Comparison of ENCODE assay signal across 9 cellular contexts in the genomic region with DNA sequence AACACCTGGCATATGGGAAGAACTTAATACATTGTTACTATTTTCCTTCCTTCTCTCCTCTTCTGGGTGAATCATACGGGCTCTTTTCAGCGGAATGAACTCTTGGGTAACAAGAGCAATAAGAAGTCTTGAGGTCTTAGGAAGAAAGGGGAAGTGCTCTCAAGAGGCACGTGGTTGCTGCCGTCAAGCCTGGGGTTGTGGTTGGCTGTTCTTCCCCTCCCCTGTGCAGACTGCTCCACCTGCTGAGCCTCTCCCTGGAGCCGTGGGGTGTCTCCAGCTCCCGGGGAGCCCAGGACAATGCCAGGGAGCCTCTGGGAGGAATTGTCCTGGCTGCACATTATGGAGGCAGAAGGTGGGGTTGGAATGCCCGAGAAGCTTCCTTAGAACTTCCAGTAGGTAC. TPM values are rescaled to one million over a fixed set of nuclear protein-coding genes. Genes with fewer than 3 reads are reported as not detected.
A peak's percentile ranks its signal among the peaks of the same experiment; 100 is the strongest.
DNase-seq lines count a peak whose midpoint lies in the region; ATAC-seq and TF ChIP-seq lines count a peak whose summit lies in the region.
"Had no signal": no experiment of that assay in that cellular context is flagged by ENCODE, and none has a peak within 500 bp of the region (broad histone marks: within the 10 kb centered on the region; RNA-seq: fewer than 3 reads in every experiment).

No MANE protein-coding gene starts in this region.

- no peak overlapping the region for H2BK120ac ChIP-seq in IMR-90 (ENCODE audit: low read depth, low read length)

- H3K27me3 Mint-ChIP-seq in neural progenitor cell (ENCODE audit: insufficient read depth, low read depth): peaks cover 9% of the 10 kb centered on the region

- H3K14ac ChIP-seq in IMR-90 (replicated peaks; ENCODE audit: low read depth, low read length): no peak overlapping the region

- no CpG with 5 or more reads among the region's 7 CpGs for WGBS in IMR-90 (ENCODE audit: extremely low coverage in 2 of 2, insufficient read length in 1 of 2), 2 experiments

- CTCF ChIA-PET in GM10248 (lab: Yijun Ruan, JAX): interaction anchor here (2.5 kb wide), 1 partner anchor 16 kb away, joined by 5 read pairs; no protein-coding TSS in a partner anchor
- CTCF ChIA-PET in IMR-90 (lab: Yijun Ruan, JAX): no interaction called here

- H3K36me3 ChIP-seq in IMR-90 (ENCODE audit: control insufficient read depth, insufficient read depth, low read length) (no peaks in the 10 kb centered on the region), neural progenitor cell (no peaks in the 10 kb centered on the region)

- dilution Hi-C loops in IMR-90 (cut with HindIII; ENCODE audit: low sequenced_read_pairs, unreplicated experiment): no loop called here

- H3K4ac ChIP-seq in IMR-90 (ENCODE audit: low read depth, low read length): no peak overlapping the region

- H3K9me1 ChIP-seq in IMR-90 (ENCODE audit: insufficient read depth, low read length): 0 out of 2 replicates have a peak, but pooled peaks cover 2% of the 10 kb centered on the region

- TF ChIP-seq CTCF in GM10248 (IDR thresholded peaks at IDR 0.05; ENCODE audit: control extremely low read depth, extremely low read depth, low read depth, missing control alignments) (no peak), IMR-90 (conservative IDR thresholded peaks at IDR 0.05; ENCODE audit: low read depth, low read length) (no peak), neural progenitor cell (IDR thresholded peaks at IDR 0.05) (no peak)

- H4K8ac ChIP-seq in IMR-90 (ENCODE audit: low read depth in 2 of 2, low read length in 2 of 2): no peak overlapping the region

- H2AK9ac ChIP-seq in IMR-90 (replicated peaks; ENCODE audit: low read depth, low read length, poor library complexity): peak overlapping the region; percentile 5

- H3K36me3 Mint-ChIP-seq in neural progenitor cell: no peaks in the 10 kb centered on the region

- no peak overlapping the region for H3K18ac ChIP-seq in IMR-90 (ENCODE audit: low read depth, low read length)

- no peak overlapping the region for H2BK5ac ChIP-seq in IMR-90 (ENCODE audit: low read depth, low read length, poor library complexity, severe bottlenecking)

- H3K4me3 ChIP-seq in IMR-90 (ENCODE audit: insufficient read depth, low read depth, low read length): no peak overlapping the region
- no peak overlapping the region for H3K4me3 ChIP-seq in neural progenitor cell

- H3K4me2 ChIP-seq in IMR-90 (ENCODE audit: low read depth, low read length) (no peak overlapping the region), neural progenitor cell (no peak overlapping the region)

- H3K4me1 ChIP-seq in IMR-90 (ENCODE audit: control insufficient read depth, insufficient read depth, low read length): no peaks in the 10 kb centered on the region
- peaks cover 8% of the 10 kb centered on the region for H3K4me1 ChIP-seq in neural progenitor cell

- peak; percentile 84 for DNase-seq in GM10248 (ENCODE audit: extremely low spot score)
- DNase-seq in IMR-90: peak; percentile 18
- peak; percentile 43 for DNase-seq in activated CD8-positive, alpha-beta memory T cell treated with anti-CD3 and anti-CD28 coated beads, Interleukin-2, amount 50 U/mL, for 4 hours
- peak; percentile 78 for DNase-seq in pons (ENCODE audit: low spot score)
- DNase-seq in HK-2 (ENCODE audit: unreplicated experiment): no peak
- DNase-seq in DMS 273 (lab: John Stamatoyannopoulos, UW; ENCODE audit: unreplicated experiment): no peak
- DNase-seq in neural progenitor cell (ENCODE audit: low spot score): no peak

- peaks cover 4% of the 10 kb centered on the region; the same call in 1 of the 2 replicates for H3K27me3 ChIP-seq in IMR-90 (ENCODE audit: control insufficient read depth, insufficient read depth, low read length)
- no peaks in the 10 kb centered on the region for H3K27me3 ChIP-seq in neural progenitor cell

- no peak overlapping the region for H3K27ac ChIP-seq in IMR-90 (ENCODE audit: insufficient read depth, low read length)
- no peak overlapping the region for H3K27ac ChIP-seq in neural progenitor cell

- in situ Hi-C loops in IMR-90 (cut with MboI; ENCODE audit: low sequenced_read_pairs): no loop called here

- H2BK20ac ChIP-seq in IMR-90 (ENCODE audit: low read depth, low read length): no peak overlapping the region

- no TSS peak for BruUV-seq in IMR-90 (replicated peaks; lab: Mats Ljungman, UMichigan)

- no peak overlapping the region for H2BK15ac ChIP-seq in IMR-90 (ENCODE audit: low read depth, low read length)

- H3K9me3 ChIP-seq in IMR-90 (ENCODE audit: control insufficient read depth, insufficient read depth, low read length) (no peaks in the 10 kb centered on the region), neural progenitor cell (ENCODE audit: low read depth) (no peaks in the 10 kb centered on the region)

- H2AK5ac ChIP-seq in IMR-90 (ENCODE audit: low read depth, low read length): no peak overlapping the region

- no peak overlapping the region for H3K27ac Mint-ChIP-seq in neural progenitor cell

- peaks cover 9% of the 10 kb centered on the region for H3K4me1 Mint-ChIP-seq in neural progenitor cell

- H3K9ac ChIP-seq in IMR-90 (ENCODE audit: low read depth, low read length): no peak overlapping the region
- H3K9ac ChIP-seq in neural progenitor cell: no peak overlapping the region

- H4K91ac ChIP-seq in IMR-90 (ENCODE audit: insufficient read depth, low read depth, low read length): no peak overlapping the region

- no peak overlapping the region for H3K56ac ChIP-seq in IMR-90 (ENCODE audit: extremely low read depth, insufficient read depth, low read length)

- H4K20me1 ChIP-seq in IMR-90 (ENCODE audit: insufficient read depth, low read length): no peaks in the 10 kb centered on the region
- no peaks in the 10 kb centered on the region for H4K20me1 ChIP-seq in neural progenitor cell (ENCODE audit: low read depth)

- H4K5ac ChIP-seq in IMR-90 (ENCODE audit: low read depth, low read length): no peak overlapping the region

- H3F3A ChIP-seq in neural progenitor cell (ENCODE audit: low read depth): no peaks in the 10 kb centered on the region

- no peaks in the 10 kb centered on the region for H3K9me3 Mint-ChIP-seq in neural progenitor cell

- no peak overlapping the region for H3K23ac ChIP-seq in IMR-90 (ENCODE audit: low read depth, low read length)

- no peaks in the 10 kb centered on the region for H3K79me2 ChIP-seq in neural progenitor cell (ENCODE audit: low read depth)

- POLR2A ChIA-PET in GM10248 (lab: Yijun Ruan, JAX) (no interaction called here), IMR-90 (lab: Charles Lee; ENCODE audit: unreplicated experiment) (no interaction called here)

- intact Hi-C loops in IMR-90 (cut with micrococcal nuclease): no loop called here

- no peak for TF ChIP-seq RAD21 in IMR-90 (IDR thresholded peaks at IDR 0.05; ENCODE audit: low read length)

- ATAC-seq in GM21423 (IDR thresholded peaks at IDR 0.05; ENCODE audit: unreplicated experiment): peak; percentile 96
- ATAC-seq in IMR-90 (ENCODE audit: low read depth): no peak

- no peak overlapping the region for H2AFZ ChIP-seq in IMR-90 (replicated peaks; ENCODE audit: low read length, poor library complexity)
- no peak overlapping the region for H2AFZ ChIP-seq in neural progenitor cell (replicated peaks)

- no peak for TF ChIP-seq POLR2A in IMR-90 (IDR thresholded peaks at IDR 0.05; ENCODE audit: low read depth, low read length)

- H3K4me3 Mint-ChIP-seq in neural progenitor cell: no peak overlapping the region

- H3K79me1 ChIP-seq in IMR-90 (ENCODE audit: low read depth in 1 of 2, low read length in 2 of 2): no peaks in the 10 kb centered on the region

TF ChIP-seq in IMR-90, 13 proteins besides CTCF, POLR2A, EP300 and RAD21:
- TF ChIP-seq BHLHE40 (IDR thresholded peaks at IDR 0.05; ENCODE audit: low read depth, low read length) (no peak), CHD1 (IDR thresholded peaks at IDR 0.05; ENCODE audit: low read depth, low read length) (no peak), MAFK (IDR thresholded peaks at IDR 0.05; ENCODE audit: low read depth, low read length) (no peak), NFE2L2 (IDR thresholded peaks at IDR 0.05; ENCODE audit: low read depth, low read length) (no peak), RCOR1 (IDR thresholded peaks at IDR 0.05; ENCODE audit: insufficient replicate concordance, low read length) (no peak), MAZ (IDR thresholded peaks at IDR 0.05; ENCODE audit: borderline replicate concordance, low read depth, low read length) (no peak), SMC3 (IDR thresholded peaks at IDR 0.05; ENCODE audit: low read depth, low read length) (no peak), MXI1 (IDR thresholded peaks at IDR 0.05; ENCODE audit: borderline replicate concordance, low read depth, low read length) (no peak), RFX5 (IDR thresholded peaks at IDR 0.05; ENCODE audit: low read depth, low read length) (no peak), CEBPB (IDR thresholded peaks at IDR 0.05; ENCODE audit: low read depth, low read length) (no peak)
- TF ChIP-seq, protein P1, sequence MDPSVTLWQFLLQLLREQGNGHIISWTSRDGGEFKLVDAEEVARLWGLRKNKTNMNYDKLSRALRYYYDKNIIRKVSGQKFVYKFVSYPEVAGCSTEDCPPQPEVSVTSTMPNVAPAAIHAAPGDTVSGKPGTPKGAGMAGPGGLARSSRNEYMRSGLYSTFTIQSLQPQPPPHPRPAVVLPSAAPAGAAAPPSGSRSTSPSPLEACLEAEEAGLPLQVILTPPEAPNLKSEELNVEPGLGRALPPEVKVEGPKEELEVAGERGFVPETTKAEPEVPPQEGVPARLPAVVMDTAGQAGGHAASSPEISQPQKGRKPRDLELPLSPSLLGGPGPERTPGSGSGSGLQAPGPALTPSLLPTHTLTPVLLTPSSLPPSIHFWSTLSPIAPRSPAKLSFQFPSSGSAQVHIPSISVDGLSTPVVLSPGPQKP (IDR thresholded peaks at IDR 0.05; ENCODE audit: borderline replicate concordance, low read depth, low read length): no peak

RNA-seq across cellular contexts. Expression of gene TOGARAM2, which starts 19.4 kb away (rescaled TPM):
- under 0.01 and 0.28 TPM in 2 replicates for total RNA-seq in IMR-90 (2012; rRNA removed)
- polyA plus RNA-seq in IMR-90 (2012; rRNA removed): 0.32 and 0.38 TPM in 2 replicates
- polyA plus RNA-seq in IMR-90 (2012; cell fraction: cytosol; rRNA removed): 0.21 and 0.29 TPM in 2 replicates
- 2.2 and 2.7 TPM in 2 replicates for polyA plus RNA-seq in IMR-90 (2012; cell fraction: nucleus; rRNA removed; ENCODE audit: low replicate concordance)
- 0.04 and 0.62 TPM in 2 replicates for total RNA-seq in neural progenitor cell (ENCODE audit: low replicate concordance)
- total RNA-seq: kidney epithelial cell had no signal

Comparison
In these comparisons a context has a peak if more than half of its experiments do, and no peak if none do; other contexts are left out.
1. DNase-seq: peak in GM10248 (single experiment), IMR-90 (single experiment), activated CD8-positive, alpha-beta memory T cell treated with anti-CD3 and anti-CD28 coated beads, Interleukin-2, amount 50 U/mL, for 4 hours (single experiment) and pons (single experiment); none in HK-2 (single experiment), DMS 273 (single experiment) and neural progenitor cell (single experiment).